9 cellular contexts compared by ENCODE assay signal in genomic region chr12:93990832-93991748, GRCh38.
DNase-seq lines count a peak whose midpoint lies in the region; ATAC-seq and TF ChIP-seq lines count a peak whose summit lies in the region.
"Had no signal": no experiment of that assay in that cellular context is flagged by ENCODE, and none has a peak within 500 bp of the region (broad histone marks: within the 10 kb centered on the region; RNA-seq: fewer than 3 reads in every experiment).

No MANE protein-coding gene starts in this region.

- WGBS in H9 (ENCODE audit: extremely low coverage, insufficient read length, low lambda C conversion rate) = no CpG with 5 or more reads among the region's 20 CpGs
- 56 to 78% (median 69%) methylated on average over 20 of the region's 20 CpGs for WGBS in spleen, 5 donors

- no peak for TF ChIP-seq POLR2A in spleen (IDR thresholded peaks at IDR 0.05)

- H3K9me3 Mint-ChIP-seq in H9 = peaks cover under 1 to 2% of the 10 kb centered on the region in 2 experiments; a peak in 2 of 5 replicates
- H3K9me3 Mint-ChIP-seq in T-helper 2 cell treated with Interferon-gamma antibody and Interleukin-4, amounts not matched to agents 5 μg/mL and 100 μg/mL, for 36 hours = no peaks in the 10 kb centered on the region
- H3K9me3 Mint-ChIP-seq: natural killer cell had no signal

- no peak for ATAC-seq in HG03442 (IDR thresholded peaks at IDR 0.05; ENCODE audit: unreplicated experiment)
- ATAC-seq: natural killer cell had no signal

- H2BK120ac ChIP-seq in H9 (ENCODE audit: low read depth, low read length, poor library complexity, severe bottlenecking) = no peak overlapping the region

- H3K27ac Mint-ChIP-seq in H9 = peak overlapping the region in 2 of 3 experiments; percentile 6 to 84; a peak in 4 of 7 replicates
- no peak overlapping the region for H3K27ac Mint-ChIP-seq in T-helper 2 cell treated with Interferon-gamma antibody and Interleukin-4, amounts not matched to agents 5 μg/mL and 100 μg/mL, for 36 hours
- H3K27ac Mint-ChIP-seq: natural killer cell had no signal

- no peak overlapping the region for H2AK5ac ChIP-seq in H9 (ENCODE audit: insufficient read length, low read length)

- no peaks in the 10 kb centered on the region for H3K23me2 ChIP-seq in H9 (ENCODE audit: insufficient read length, low read depth, low read length, poor library complexity, severe bottlenecking)

- no peaks in the 10 kb centered on the region for H3K79me1 ChIP-seq in H9 (ENCODE audit: insufficient read depth, low read depth, low read length, poor library complexity, severe bottlenecking)

- H3K14ac ChIP-seq in H9 (ENCODE audit: insufficient read depth, low read length) = no peak overlapping the region

- H3K9me3 ChIP-seq in H9 (ENCODE audit: control insufficient read depth, low read depth, low read length) = no peaks in the 10 kb centered on the region
- H3K9me3 ChIP-seq in spleen = no peaks in the 10 kb centered on the region

- H2BK15ac ChIP-seq in H9 (ENCODE audit: low read depth, low read length) = no peak overlapping the region

- DNase-seq in H9 (peak; percentile 85), amygdala (lab: John Stamatoyannopoulos, UW) (peak in 37 of 56 donors; percentile 6 to 67 (median 30)), hepatic stellate cell (ENCODE audit: low spot score) (peak; percentile 22), putamen (ENCODE audit: low spot score) (peak; percentile 49), T-helper 2 cell (no peak), spleen (no peak)
- DNase-seq in T-helper 2 cell treated with Interferon-gamma antibody and Interleukin-4, amounts not matched to agents 5 μg/mL and 100 μg/mL, for 36 hours (ENCODE audit: low spot score) = no peak
- DNase-seq: natural killer cell had no signal

- no peaks in the 10 kb centered on the region for H3K36me3 Mint-ChIP-seq in H9 (ENCODE audit: insufficient read depth in 1 of 3, low read depth in 3 of 3)
- H3K36me3 Mint-ChIP-seq in T-helper 2 cell treated with Interferon-gamma antibody and Interleukin-4, amounts not matched to agents 5 μg/mL and 100 μg/mL, for 36 hours (ENCODE audit: low read depth) = no peaks in the 10 kb centered on the region
- H3K36me3 Mint-ChIP-seq: natural killer cell had no signal

- H3K9ac ChIP-seq in H9 (ENCODE audit: extremely low read depth, insufficient read length, low read length) = no peak overlapping the region

- no peak overlapping the region for H3K4me3 ChIP-seq in spleen

- no peak overlapping the region for H3K4me2 ChIP-seq in H9 (ENCODE audit: insufficient read depth, insufficient read length, low read length)

- H3K56ac ChIP-seq in H9 (ENCODE audit: insufficient read length, low read depth, low read length) = no peak overlapping the region

- H3K27me3 ChIP-seq in H9 (ENCODE audit: insufficient read depth, low read length) (no peaks in the 10 kb centered on the region), spleen (replicated peaks in 1 of 7) (no peaks in the 10 kb centered on the region)

- H3K27me3 Mint-ChIP-seq in H9 (ENCODE audit: low read depth) = no peaks in the 10 kb centered on the region; the same call in none of the 2 replicates
- H3K27me3 Mint-ChIP-seq in T-helper 2 cell treated with Interferon-gamma antibody and Interleukin-4, amounts not matched to agents 5 μg/mL and 100 μg/mL, for 36 hours (ENCODE audit: low read depth) = peaks cover 3% of the 10 kb centered on the region

- H3K27ac ChIP-seq in H9 (ENCODE audit: insufficient read length, low read depth, low read length) (no peak overlapping the region), spleen (peak overlapping the region in 1 of 8 donors; percentile 11)

- no peak overlapping the region for H3K4me3 Mint-ChIP-seq in H9
- H3K4me3 Mint-ChIP-seq in T-helper 2 cell treated with Interferon-gamma antibody and Interleukin-4, amounts not matched to agents 5 μg/mL and 100 μg/mL, for 36 hours = no peak overlapping the region
- H3K4me3 Mint-ChIP-seq: natural killer cell had no signal

- H3K79me2 ChIP-seq in H9 (ENCODE audit: insufficient read depth, low read length) = no peaks in the 10 kb centered on the region

- H3K36me3 ChIP-seq in spleen = no peaks in the 10 kb centered on the region

- intact Hi-C loops in spleen (cut with DNase I; ENCODE audit: low total_unique reads) = no loop called here

- TF ChIP-seq CTCF in H9 (conservative IDR thresholded peaks at IDR 0.05) (peak; percentile 65), spleen (IDR thresholded peaks at IDR 0.05 in 8 of 11, conservative IDR thresholded peaks at IDR 0.05 in 3 of 11) (peak in 2 of 11 experiments; percentile 17 to 37)

- H3K18ac ChIP-seq in H9 (ENCODE audit: insufficient read length, low read depth, low read length) = no peak overlapping the region

- H4K91ac ChIP-seq in H9 (ENCODE audit: insufficient read length, low read depth, low read length) = no peak overlapping the region

- no peak overlapping the region for H2BK12ac ChIP-seq in H9 (ENCODE audit: insufficient read length, low read depth, low read length)

- no peak overlapping the region for H2BK20ac ChIP-seq in H9 (ENCODE audit: low read depth, low read length, poor library complexity, severe bottlenecking)

- H4K8ac ChIP-seq in H9 (replicated peaks; ENCODE audit: insufficient read length, low read depth, low read length) = no peak overlapping the region

- no peak overlapping the region for H3K23ac ChIP-seq in H9 (ENCODE audit: insufficient read length, low read depth, low read length)

- no peaks in the 10 kb centered on the region for H3K4me1 ChIP-seq in H9 (ENCODE audit: insufficient read depth, low read length)
- H3K4me1 ChIP-seq in spleen = peaks cover 0 to 2% (median 0%) of the 10 kb centered on the region in 6 donors

- H4K5ac ChIP-seq in H9 (ENCODE audit: insufficient read length, low read depth, low read length) = no peak overlapping the region

- no peak overlapping the region for H3T11ph ChIP-seq in H9 (ENCODE audit: low read length)

- no peak overlapping the region for H3K4ac ChIP-seq in H9 (ENCODE audit: low read depth, low read length)

- no peak overlapping the region for H2AFZ ChIP-seq in H9 (ENCODE audit: low read length)

- no peak overlapping the region for H2BK5ac ChIP-seq in H9 (ENCODE audit: insufficient read length, low read length)

- H3K4me1 Mint-ChIP-seq in H9 = peaks cover 8 to 9% of the 10 kb centered on the region in 2 experiments
- H3K4me1 Mint-ChIP-seq in T-helper 2 cell treated with Interferon-gamma antibody and Interleukin-4, amounts not matched to agents 5 μg/mL and 100 μg/mL, for 36 hours (ENCODE audit: low read depth) = no peaks in the 10 kb centered on the region
- H3K4me1 Mint-ChIP-seq: natural killer cell had no signal

- no peaks in the 10 kb centered on the region for H4K20me1 ChIP-seq in H9 (ENCODE audit: control insufficient read depth, insufficient read depth, insufficient read length)

Comparison
In these comparisons a context has a peak if more than half of its experiments do, and no peak if none do; other contexts are left out.
1. DNase-seq: peak in H9 (single experiment), amygdala (37 of 56), hepatic stellate cell (single experiment) and putamen (single experiment); none in T-helper 2 cell treated with Interferon-gamma antibody and Interleukin-4, amounts not matched to agents 5 μg/mL and 100 μg/mL, for 36 hours (single experiment), T-helper 2 cell (0 of 5) and spleen (single experiment).